Comparison of ENCODE assay signal across 21 cellular contexts in genomic region chr20:20741067-20742045, GRCh38. TPM values are rescaled to one million over a fixed set of nuclear protein-coding genes. Genes with fewer than 3 reads are reported as not detected.
DNase-seq lines count a peak whose midpoint lies in the region; ATAC-seq, FAIRE-seq and TF ChIP-seq lines count a peak whose summit lies in the region.
"Had no signal": no experiment of that assay in that cellular context is flagged by ENCODE, and none has a peak within 500 bp of the region (broad histone marks: within the 10 kb centered on the region; RNA-seq: fewer than 3 reads in every experiment).

No MANE protein-coding gene starts in this region.

- H3K4me3 ChIP-seq in right lobe of liver (no peak overlapping the region), trophoblast cell (ENCODE audit: low read depth, low read length) (no peak overlapping the region)
- H3K4me3 ChIP-seq: A549, esophagus muscularis mucosa, spleen, transverse colon had no signal

- H2BK12ac ChIP-seq in trophoblast cell (ENCODE audit: low read length) = no peak overlapping the region

- H3K4ac ChIP-seq in trophoblast cell (ENCODE audit: low read depth, low read length) = no peak overlapping the region

- H3K27ac Mint-ChIP-seq in activated CD4-positive, alpha-beta T cell treated with anti-CD3 and anti-CD28 coated beads, Interleukin-2, amount 10 ng/mL, durations not matched to agents 24 days and 14 days = no peak overlapping the region
- H3K27ac Mint-ChIP-seq: activated T-helper 1 cell treated with anti-CD3 and anti-CD28 coated beads, Interleukin-12 subunit alpha, Interleukin-12 subunit beta, Interleukin-2, Interleukin-4 antibody, amounts not matched to agents 30 ng/mL and 10 ng/mL and 1 ng/mL, durations not matched to agents 14 hours and 24 hours and 36 hours; CD4-positive, CD25-positive, alpha-beta regulatory T cell; T-cell had no signal

- no peaks in the 10 kb centered on the region for H3K79me1 ChIP-seq in trophoblast cell (ENCODE audit: low read length)

- H3K36me3 ChIP-seq in right lobe of liver (no peaks in the 10 kb centered on the region), trophoblast cell (ENCODE audit: control insufficient read depth in 1 of 2, insufficient read depth in 2 of 2, low read length in 2 of 2) (peaks cover 0 to 2% of the 10 kb centered on the region in 2 experiments)
- H3K36me3 ChIP-seq: esophagus muscularis mucosa, spleen, transverse colon, WERI-Rb-1 had no signal

- H3K4me1 Mint-ChIP-seq in activated CD4-positive, alpha-beta T cell treated with anti-CD3 and anti-CD28 coated beads, Interleukin-2, amount 10 ng/mL, durations not matched to agents 24 days and 14 days = peaks cover 3% of the 10 kb centered on the region
- H3K4me1 Mint-ChIP-seq: CD4-positive, CD25-positive, alpha-beta regulatory T cell had no signal

- WGBS in right lobe of liver (ENCODE audit: insufficient coverage, low coverage, low lambda C conversion rate, missing lambda C conversion rate) = 54% methylated on average over 9 of the region's 10 CpGs
- no CpG with 5 or more reads among the region's 10 CpGs for WGBS in trophoblast cell (ENCODE audit: extremely low coverage, insufficient coverage, insufficient read length)

- FAIRE-seq in GM19239 (lab: Jason Lieb, UNC) = no peak
- FAIRE-seq: A549, HTR-8/SVneo had no signal

- no peak overlapping the region for H2AK5ac ChIP-seq in trophoblast cell (ENCODE audit: low read length)

- no peak overlapping the region for H3K18ac ChIP-seq in trophoblast cell (ENCODE audit: low read length)

- intact Hi-C loops in right lobe of liver (cut with DNase I) = no loop called here
- intact Hi-C loops in activated CD4-positive, alpha-beta T cell treated with anti-CD3 and anti-CD28 coated beads, Interleukin-2, amount 10 ng/mL, durations not matched to agents 24 days and 14 days (cut with micrococcal nuclease) = no loop called here

- H3K9me3 ChIP-seq in right lobe of liver (no peaks in the 10 kb centered on the region), trophoblast cell (ENCODE audit: insufficient read depth, low read depth, low read length) (no peaks in the 10 kb centered on the region)
- H3K9me3 ChIP-seq: spleen, transverse colon had no signal

- no peak overlapping the region for H4K8ac ChIP-seq in trophoblast cell (ENCODE audit: low read depth, low read length)

- H3K27me3 ChIP-seq in right lobe of liver = no peaks in the 10 kb centered on the region
- no peaks in the 10 kb centered on the region for H3K27me3 ChIP-seq in trophoblast cell (ENCODE audit: insufficient read depth, low read length)
- H3K27me3 ChIP-seq: esophagus muscularis mucosa, transverse colon had no signal

- TF ChIP-seq POLR2A in right lobe of liver (IDR thresholded peaks at IDR 0.05) = no peak

- no peaks in the 10 kb centered on the region for H3K79me2 ChIP-seq in trophoblast cell (ENCODE audit: control insufficient read depth, insufficient read depth, low read length, poor library complexity)

- H3K4me3 Mint-ChIP-seq in activated CD4-positive, alpha-beta T cell treated with anti-CD3 and anti-CD28 coated beads, Interleukin-2, amount 10 ng/mL, durations not matched to agents 24 days and 14 days = no peak overlapping the region
- H3K4me3 Mint-ChIP-seq: activated T-helper 1 cell treated with anti-CD3 and anti-CD28 coated beads, Interleukin-12 subunit alpha, Interleukin-12 subunit beta, Interleukin-2, Interleukin-4 antibody, amounts not matched to agents 30 ng/mL and 10 ng/mL and 1 ng/mL, durations not matched to agents 14 hours and 24 hours and 36 hours; T-cell had no signal

- no peak for TF ChIP-seq CTCF in right lobe of liver (IDR thresholded peaks at IDR 0.05)

- H2BK5ac ChIP-seq in trophoblast cell (ENCODE audit: low read depth, low read length, poor library complexity) = no peak overlapping the region

- H3K27ac ChIP-seq in right lobe of liver (peak overlapping the region in 2 of 3 donors; percentile 54 to 55), trophoblast cell (ENCODE audit: low read depth, low read length) (no peak overlapping the region)
- H3K27ac ChIP-seq: A549, transverse colon, WERI-Rb-1 had no signal

- H2BK120ac ChIP-seq in trophoblast cell (ENCODE audit: insufficient read depth, low read length, poor library complexity) = no peak overlapping the region

- no peak overlapping the region for H3K9ac ChIP-seq in trophoblast cell (ENCODE audit: low read length)

- peak; percentile 32 for DNase-seq in NCI-H82 (lab: John Stamatoyannopoulos, UW)
- DNase-seq in NCI-H82 treated with DMSO at 0.1 percent for 48 hours (lab: John Stamatoyannopoulos, UW; ENCODE audit: unreplicated experiment) = no peak
- peak; percentile 61 for DNase-seq in NCI-H446 treated with DMSO at 0.1 percent for 48 hours (lab: John Stamatoyannopoulos, UW)
- no peak for DNase-seq in right lobe of liver
- DNase-seq in activated CD4-positive, alpha-beta T cell treated with anti-CD3 and anti-CD28 coated beads, Interleukin-2, amount 10 ng/mL, durations not matched to agents 24 days and 14 days = no peak
- no peak for DNase-seq in SW 1271 (lab: John Stamatoyannopoulos, UW)
- DNase-seq in trophoblast cell = no peak
- DNase-seq in GM19239 (ENCODE audit: insufficient read length, low spot score) = no peak
- DNase-seq: activated CD8-positive, alpha-beta memory T cell treated with anti-CD3 and anti-CD28 coated beads for 24 hours; CD4-positive, CD25-positive, alpha-beta regulatory T cell; EL; NCI-H2107; posterior cingulate gyrus; spleen; T-cell; transverse colon had no signal

- H3K9me3 Mint-ChIP-seq in activated CD4-positive, alpha-beta T cell treated with anti-CD3 and anti-CD28 coated beads, Interleukin-2, amount 10 ng/mL, durations not matched to agents 24 days and 14 days = no peaks in the 10 kb centered on the region
- H3K9me3 Mint-ChIP-seq: activated T-helper 1 cell treated with anti-CD3 and anti-CD28 coated beads, Interleukin-12 subunit alpha, Interleukin-12 subunit beta, Interleukin-2, Interleukin-4 antibody, amounts not matched to agents 30 ng/mL and 10 ng/mL and 1 ng/mL, durations not matched to agents 14 hours and 24 hours and 36 hours; T-cell had no signal

- H3K14ac ChIP-seq in trophoblast cell (ENCODE audit: low read length) = no peak overlapping the region

- H3K4me2 ChIP-seq in trophoblast cell (ENCODE audit: low read length) = no peak overlapping the region
- H3K4me2 ChIP-seq: A549 had no signal

- H2AFZ ChIP-seq in trophoblast cell (ENCODE audit: insufficient read depth, low read length, poor library complexity) = no peak overlapping the region

- peaks cover 0 to 46% (median 22%) of the 10 kb centered on the region in 4 donors for H3K4me1 ChIP-seq in right lobe of liver
- H3K4me1 ChIP-seq in trophoblast cell (ENCODE audit: control insufficient read depth in 1 of 2, insufficient read depth in 2 of 2, low read length in 2 of 2) = no peaks in the 10 kb centered on the region
- H3K4me1 ChIP-seq: A549 had no signal

- ATAC-seq in right lobe of liver = peak in 2 of 4 donors; percentile 1 to 18
- ATAC-seq: A549, T-cell had no signal

- H4K91ac ChIP-seq in trophoblast cell (ENCODE audit: low read depth, low read length) = no peak overlapping the region

- H4K12ac ChIP-seq in trophoblast cell (ENCODE audit: low read depth, low read length) = no peak overlapping the region

- no peaks in the 10 kb centered on the region for H3K36me3 Mint-ChIP-seq in activated CD4-positive, alpha-beta T cell treated with anti-CD3 and anti-CD28 coated beads, Interleukin-2, amount 10 ng/mL, durations not matched to agents 24 days and 14 days (ENCODE audit: low read depth)
- H3K36me3 Mint-ChIP-seq: CD4-positive, CD25-positive, alpha-beta regulatory T cell; T-cell had no signal

- H3K27me3 Mint-ChIP-seq in activated CD4-positive, alpha-beta T cell treated with anti-CD3 and anti-CD28 coated beads, Interleukin-2, amount 10 ng/mL, durations not matched to agents 24 days and 14 days = peaks cover 14% of the 10 kb centered on the region

- H3K23ac ChIP-seq in trophoblast cell (ENCODE audit: low read length) = no peak overlapping the region

RNA-seq across cellular contexts. Expression of gene RALGAPA2, which starts 28.9 kb away (rescaled TPM):
- total RNA-seq in right lobe of liver = 10 to 100 TPM; 38.3 to 76.7 (median 62.7) TPM
- total RNA-seq in activated CD4-positive, alpha-beta T cell treated with anti-CD3 and anti-CD28 coated beads, Interleukin-2, amount 10 ng/mL, durations not matched to agents 24 days and 14 days = 14.6 and 18.7 TPM in 2 replicates
- 7.4 and 7.8 TPM in 2 replicates for polyA plus RNA-seq in trophoblast cell (2013)

Comparison
In these comparisons a context has a peak if more than half of its experiments do, and no peak if none do; other contexts are left out.
1. DNase-seq: peak in NCI-H82 (single experiment) and NCI-H446 treated with DMSO at 0.1 percent for 48 hours (single experiment); none in NCI-H82 treated with DMSO at 0.1 percent for 48 hours (single experiment), right lobe of liver (0 of 3), activated CD4-positive, alpha-beta T cell treated with anti-CD3 and anti-CD28 coated beads, Interleukin-2, amount 10 ng/mL, durations not matched to agents 24 days and 14 days (single experiment), SW 1271 (0 of 2), trophoblast cell (0 of 2) and GM19239 (single experiment).